14 cellular contexts compared by ENCODE assay signal in the genomic region with DNA sequence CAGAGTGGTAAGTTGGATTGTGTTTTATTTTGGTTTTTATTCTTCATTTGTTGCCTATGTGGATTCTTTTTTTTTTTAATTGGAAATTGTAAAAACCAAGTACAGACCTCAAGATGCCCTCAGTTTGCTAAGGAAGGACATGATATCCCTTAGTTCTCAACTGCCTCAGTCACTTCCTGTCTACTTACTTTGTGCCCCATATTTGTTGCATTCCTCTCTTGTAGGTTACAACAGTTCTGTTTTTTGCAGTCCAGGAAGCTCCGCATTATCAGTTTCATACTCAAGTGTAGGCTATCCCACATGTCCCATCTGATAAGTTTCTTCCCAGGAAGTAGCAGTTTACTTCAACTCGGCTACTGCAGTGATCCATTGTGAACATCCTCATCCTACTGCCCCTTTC.
A peak's percentile ranks its signal among the peaks of the same experiment; 100 is the strongest.
DNase-seq lines count a peak whose midpoint lies in the region; ATAC-seq, FAIRE-seq and TF ChIP-seq lines count a peak whose summit lies in the region.
"Had no signal": no experiment of that assay in that cellular context is flagged by ENCODE, and none has a peak within 500 bp of the region (broad histone marks: within the 10 kb centered on the region; RNA-seq: fewer than 3 reads in every experiment).

No MANE protein-coding gene starts in this region.

- peak; percentile 54; the same call in 2 of the 3 replicates for ATAC-seq in DND-41 (ENCODE audit: insufficient read depth, low read depth)
- ATAC-seq in K562: no peak
- ATAC-seq: GM12878 had no signal

- no peak for TF ChIP-seq RAD21 in K562 (CRISPR knock-in tag; conservative IDR thresholded peaks at IDR 0.05 in 1 of 2, IDR thresholded peaks at IDR 0.05 in 1 of 2)

- BruUV-seq in K562 (replicated peaks; lab: Mats Ljungman, UMichigan): no TSS peak

- H3K4me1 ChIP-seq in DND-41 (ENCODE audit: insufficient read depth, low read length) (peaks cover 26% of the 10 kb centered on the region), K562 (replicated peaks in 1 of 2; ENCODE audit: control insufficient read depth in 2 of 2, insufficient read depth in 2 of 2, low read length in 2 of 2) (no peaks in the 10 kb centered on the region; a peak in 1 of 5 replicates)

- H3K9me3 ChIP-seq in DND-41 (ENCODE audit: insufficient read depth, low read length, severe bottlenecking) (no peaks in the 10 kb centered on the region), K562 (replicated peaks; ENCODE audit: control insufficient read depth, insufficient read depth, low read depth, low read length) (no peaks in the 10 kb centered on the region; the same call in 1 of the 2 replicates)

- 60% methylated on average over 2 of the region's 2 CpGs for WGBS in K562 (ENCODE audit: insufficient coverage, low coverage, missing lambda C conversion rate)

- DNase-seq in DND-41: no peak
- no peak for DNase-seq in HL-60 (ENCODE audit: low read depth in 1 of 2, low spot score in 1 of 2)
- no peak for DNase-seq in K562 (ENCODE audit: extremely low read depth in 1 of 4, low spot score in 3 of 4)
- peak; percentile 67 for DNase-seq in iris pigment epithelial cell (ENCODE audit: low read depth)
- DNase-seq in NCI-H446 treated with DMSO at 0.1 percent for 48 hours (lab: John Stamatoyannopoulos, UW): no peak
- DNase-seq in cardiac septum (ENCODE audit: low spot score): no peak
- DNase-seq in NCI-H1092 treated with DMSO at 0.1 percent for 48 hours (lab: John Stamatoyannopoulos, UW): no peak
- DNase-seq: ACHN; CD4-positive, CD25-positive, alpha-beta regulatory T cell; HCEC 1CT; HFFc6 had no signal

- in situ Hi-C loops in K562 (cut with MboI): no loop called here

- peaks cover 14% of the 10 kb centered on the region for H3K36me3 ChIP-seq in DND-41 (ENCODE audit: insufficient read depth, low read length)
- H3K36me3 ChIP-seq in K562 (ENCODE audit: control insufficient read depth, insufficient read depth, low read length): peaks cover 3% of the 10 kb centered on the region; the same call in 2 of the 3 replicates

- no peak overlapping the region for H3K9ac ChIP-seq in DND-41 (ENCODE audit: low read depth, low read length)
- H3K9ac ChIP-seq in K562 (ENCODE audit: insufficient read depth in 1 of 2, low read depth in 2 of 2, low read length in 2 of 2): no peak overlapping the region
- H3K9ac ChIP-seq: BLaER1 treated with 17β-estradiol and CSF1 and Interleukin-3, amounts not matched to agents 10 nM and 100 nM had no signal

- no peak for TF ChIP-seq CTCF in DND-41 (IDR thresholded peaks at IDR 0.05; ENCODE audit: borderline replicate concordance, extremely low read depth, low read length, poor library complexity, severe bottlenecking)
- no peak for TF ChIP-seq CTCF in HL-60 (IDR thresholded peaks at IDR 0.05; ENCODE audit: insufficient read depth, low read length)
- TF ChIP-seq CTCF in K562 (IDR thresholded peaks at IDR 0.05 in 2 of 3, conservative IDR thresholded peaks at IDR 0.05 in 1 of 3; ENCODE audit: insufficient read depth in 2 of 3, low read depth in 1 of 3, low read length in 3 of 3): no peak

- intact Hi-C loops in K562 (cut with micrococcal nuclease) (no loop called here), cardiac septum (cut with DNase I) (no loop called here)

- POLR2A ChIA-PET in K562 (lab: Yijun Ruan, JAX): interaction anchor here (1.0 kb wide), 1 partner anchor 46 kb away, joined by 5 read pairs; no protein-coding TSS in a partner anchor

- no peaks in the 10 kb centered on the region for H3K27me3 ChIP-seq in DND-41 (ENCODE audit: insufficient read depth, low read length, poor library complexity)
- no peaks in the 10 kb centered on the region for H3K27me3 ChIP-seq in HL-60 (ENCODE audit: insufficient read depth, poor library complexity, severe bottlenecking)
- no peaks in the 10 kb centered on the region for H3K27me3 ChIP-seq in K562 (ENCODE audit: control insufficient read depth in 2 of 2, insufficient read depth in 2 of 2, low read length in 2 of 2)
- H3K27me3 ChIP-seq: BLaER1 treated with 17β-estradiol and CSF1 and Interleukin-3, amounts not matched to agents 10 nM and 100 nM had no signal

- CTCF ChIA-PET in K562 (lab: Yijun Ruan, JAX; ENCODE audit: low intra/inter-chr PET ratio): no interaction called here

- peak; percentile 61 for FAIRE-seq in K562 (lab: Jason Lieb, UNC)
- FAIRE-seq: GM12878, H1 had no signal

- H3K27ac ChIP-seq in DND-41 (ENCODE audit: low read length) (peak overlapping the region; percentile 50), HL-60 (replicated peaks) (peak overlapping the region; percentile 21; the same call in 1 of the 2 replicates), K562 (ENCODE audit: extremely low read depth, low read depth, low read length) (no peak overlapping the region)
- H3K27ac ChIP-seq: BLaER1 treated with 17β-estradiol and CSF1 and Interleukin-3, amounts not matched to agents 10 nM and 100 nM had no signal

- no peak for TF ChIP-seq EP300 in K562 (IDR thresholded peaks at IDR 0.05; ENCODE audit: low read length)

- H3K4me3 ChIP-seq in DND-41 (ENCODE audit: low read depth in 1 of 2, low read length in 2 of 2): no peak overlapping the region
- no peak overlapping the region for H3K4me3 ChIP-seq in HL-60 (replicated peaks; ENCODE audit: insufficient read depth, low read length)
- no peak overlapping the region for H3K4me3 ChIP-seq in K562
- H3K4me3 ChIP-seq: BLaER1 treated with 17β-estradiol and CSF1 and Interleukin-3, amounts not matched to agents 10 nM and 100 nM; GM12878 had no signal

- TF ChIP-seq POLR2A in K562 (conservative IDR thresholded peaks at IDR 0.05): no peak

- no peaks in the 10 kb centered on the region for H4K20me1 ChIP-seq in DND-41 (ENCODE audit: insufficient read depth, low read length)
- no peaks in the 10 kb centered on the region for H4K20me1 ChIP-seq in K562 (replicated peaks; ENCODE audit: control insufficient read depth, insufficient read depth, low read length)
- H4K20me1 ChIP-seq: BLaER1 treated with 17β-estradiol and CSF1 and Interleukin-3, amounts not matched to agents 10 nM and 100 nM had no signal

- no peaks in the 10 kb centered on the region for H3K79me2 ChIP-seq in DND-41 (ENCODE audit: insufficient read depth, low read length)
- no peaks in the 10 kb centered on the region for H3K79me2 ChIP-seq in K562 (ENCODE audit: control insufficient read depth, insufficient read depth, low read length)

- H2AFZ ChIP-seq in DND-41 (ENCODE audit: low read depth, low read length): no peak overlapping the region
- no peak overlapping the region for H2AFZ ChIP-seq in K562 (ENCODE audit: low read depth, low read length)

- H3K4me2 ChIP-seq in DND-41 (ENCODE audit: insufficient read depth, low read length) (no peak overlapping the region), K562 (ENCODE audit: insufficient read depth, low read length) (no peak overlapping the region)
- H3K4me2 ChIP-seq: BLaER1 treated with 17β-estradiol and CSF1 and Interleukin-3, amounts not matched to agents 10 nM and 100 nM had no signal

- no peaks in the 10 kb centered on the region for H3K9me1 ChIP-seq in K562 (ENCODE audit: control insufficient read depth, insufficient read depth, low read length)

TF ChIP-seq in K562, 482 proteins besides CTCF, POLR2A, EP300 and RAD21:
- TF ChIP-seq ZNF444 (CRISPR knock-in tag; IDR thresholded peaks at IDR 0.05) (no peak), TFAM (CRISPR knock-in tag; conservative IDR thresholded peaks at IDR 0.05) (no peak), POLR2B (IDR thresholded peaks at IDR 0.05; ENCODE audit: low read depth, partially characterized antibody) (no peak), ZNF75A (CRISPR knock-in tag; IDR thresholded peaks at IDR 0.05) (0 out of 2 replicates have a peak, but pooled peaks have one; percentile 33), SETDB1 (IDR thresholded peaks at IDR 0.05; ENCODE audit: low read length) (no peak), PTRF (tag; IDR thresholded peaks at IDR 0.05) (no peak), CXXC5 (CRISPR knock-in tag; IDR thresholded peaks at IDR 0.05) (no peak), ZNF408 (CRISPR knock-in tag; IDR thresholded peaks at IDR 0.05; ENCODE audit: low read depth) (no peak)
- TF ChIP-seq, protein P1, sequence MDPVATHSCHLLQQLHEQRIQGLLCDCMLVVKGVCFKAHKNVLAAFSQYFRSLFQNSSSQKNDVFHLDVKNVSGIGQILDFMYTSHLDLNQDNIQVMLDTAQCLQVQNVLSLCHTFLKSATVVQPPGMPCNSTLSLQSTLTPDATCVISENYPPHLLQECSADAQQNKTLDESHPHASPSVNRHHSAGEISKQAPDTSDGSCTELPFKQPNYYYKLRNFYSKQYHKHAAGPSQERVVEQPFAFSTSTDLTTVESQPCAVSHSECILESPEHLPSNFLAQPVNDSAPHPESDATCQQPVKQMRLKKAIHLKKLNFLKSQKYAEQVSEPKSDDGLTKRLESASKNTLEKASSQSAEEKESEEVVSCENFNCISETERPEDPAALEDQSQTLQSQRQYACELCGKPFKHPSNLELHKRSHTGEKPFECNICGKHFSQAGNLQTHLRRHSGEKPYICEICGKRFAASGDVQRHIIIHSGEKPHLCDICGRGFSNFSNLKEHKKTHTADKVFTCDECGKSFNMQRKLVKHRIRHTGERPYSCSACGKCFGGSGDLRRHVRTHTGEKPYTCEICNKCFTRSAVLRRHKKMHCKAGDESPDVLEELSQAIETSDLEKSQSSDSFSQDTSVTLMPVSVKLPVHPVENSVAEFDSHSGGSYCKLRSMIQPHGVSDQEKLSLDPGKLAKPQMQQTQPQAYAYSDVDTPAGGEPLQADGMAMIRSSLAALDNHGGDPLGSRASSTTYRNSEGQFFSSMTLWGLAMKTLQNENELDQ (CRISPR knock-in tag; IDR thresholded peaks at IDR 0.05; ENCODE audit: borderline replicate concordance): no peak
